In genomic region chr11:107018902-107019493, GRCh38 we compare ENCODE assay signal across 9 cellular contexts. TPM values are rescaled to one million over a fixed set of nuclear protein-coding genes. Genes with fewer than 3 reads are reported as not detected.
DNase-seq lines count a peak whose midpoint lies in the region; ATAC-seq and TF ChIP-seq lines count a peak whose summit lies in the region.
"Had no signal": no experiment of that assay in that cellular context is flagged by ENCODE, and none has a peak within 500 bp of the region (broad histone marks: within the 10 kb centered on the region; RNA-seq: fewer than 3 reads in every experiment).

No MANE protein-coding gene starts in this region.

- H3K27ac ChIP-seq in RWPE1 (no peak overlapping the region), duodenal mucosa (ENCODE audit: low read depth, low read length) (no peak overlapping the region), left lung (no peak overlapping the region), subcutaneous abdominal adipose tissue (ENCODE audit: low read depth, low read length) (no peak overlapping the region)

- CTCF ChIA-PET in RWPE1 (lab: Yijun Ruan, JAX), result interaction anchor here (0.5 kb wide), 1 partner anchor 74 kb away, joined by 5 read pairs; no protein-coding TSS in a partner anchor

- H3K27me3 Mint-ChIP-seq in activated T-cell treated with anti-CD3 and anti-CD28 coated beads, Interleukin-2, amount 50 U/mL, for 24 hours, result peaks cover 61% of the 10 kb centered on the region

- peak overlapping the region; percentile 18 for H3K4me3 Mint-ChIP-seq in activated T-cell treated with anti-CD3 and anti-CD28 coated beads, Interleukin-2, amount 50 U/mL, for 24 hours
- H3K4me3 Mint-ChIP-seq: activated T-cell treated with anti-CD3 and anti-CD28 coated beads, Interleukin-2, amount 50 U/mL, for 4 hours had no signal

- intact Hi-C loops in left lung (cut with DNase I), result no loop called here

- H3K27ac Mint-ChIP-seq in activated T-cell treated with anti-CD3 and anti-CD28 coated beads, Interleukin-2, amount 50 U/mL, for 24 hours, result no peak overlapping the region

- H3K27me3 ChIP-seq in duodenal mucosa (ENCODE audit: control insufficient read depth in 1 of 2, insufficient read depth in 2 of 2, low read length in 2 of 2), result peaks cover 24 to 33% of the 10 kb centered on the region in 2 donors
- H3K27me3 ChIP-seq in left lung, result peaks cover 20 to 75% of the 10 kb centered on the region in 2 donors
- H3K27me3 ChIP-seq in subcutaneous abdominal adipose tissue (ENCODE audit: control insufficient read depth in 5 of 5, insufficient read depth in 4 of 5, low read length in 5 of 5), result peaks cover 10 to 23% (median 17%) of the 10 kb centered on the region in 5 donors

- no peaks in the 10 kb centered on the region for H3K9me3 ChIP-seq in duodenal mucosa (ENCODE audit: control insufficient read depth in 1 of 2, low read length in 2 of 2)
- H3K9me3 ChIP-seq in left lung, result no peaks in the 10 kb centered on the region
- no peaks in the 10 kb centered on the region for H3K9me3 ChIP-seq in subcutaneous abdominal adipose tissue (ENCODE audit: control insufficient read depth in 5 of 5, low read length in 5 of 5)

- no peaks in the 10 kb centered on the region for H3K4me1 ChIP-seq in duodenal mucosa (ENCODE audit: control insufficient read depth in 1 of 2, insufficient read depth in 2 of 2, low read length in 2 of 2)
- H3K4me1 ChIP-seq in left lung, result no peaks in the 10 kb centered on the region
- H3K4me1 ChIP-seq in subcutaneous abdominal adipose tissue (ENCODE audit: control insufficient read depth in 5 of 5, insufficient read depth in 5 of 5, low read length in 5 of 5), result peaks cover 0 to 19% (median 14%) of the 10 kb centered on the region in 5 donors

- H3K9ac ChIP-seq in duodenal mucosa (ENCODE audit: low read depth in 1 of 2, low read length in 2 of 2) (no peak overlapping the region), subcutaneous abdominal adipose tissue (ENCODE audit: low read length in 5 of 5) (no peak overlapping the region)

- H3K36me3 ChIP-seq in duodenal mucosa (ENCODE audit: control insufficient read depth in 1 of 2, insufficient read depth in 2 of 2, low read length in 2 of 2) (no peaks in the 10 kb centered on the region), left lung (no peaks in the 10 kb centered on the region), subcutaneous abdominal adipose tissue (ENCODE audit: control insufficient read depth in 5 of 5, insufficient read depth in 5 of 5, low read length in 5 of 5) (no peaks in the 10 kb centered on the region)

- H3K4me1 Mint-ChIP-seq in activated T-cell treated with anti-CD3 and anti-CD28 coated beads, Interleukin-2, amount 50 U/mL, for 24 hours (ENCODE audit: low read depth), result peaks cover 5% of the 10 kb centered on the region

- H3K36me3 Mint-ChIP-seq in activated T-cell treated with anti-CD3 and anti-CD28 coated beads, Interleukin-2, amount 50 U/mL, for 24 hours (ENCODE audit: low read depth), result no peaks in the 10 kb centered on the region

- peak overlapping the region; percentile 17 to 28 for H3K4me3 ChIP-seq in duodenal mucosa (ENCODE audit: low read depth in 1 of 2, low read length in 2 of 2)
- peak overlapping the region; percentile 18 to 19 for H3K4me3 ChIP-seq in left lung
- peak overlapping the region; percentile 40 to 60 (median 52) for H3K4me3 ChIP-seq in subcutaneous abdominal adipose tissue (ENCODE audit: low read depth in 1 of 5, low read length in 5 of 5)

- DNase-seq in activated T-cell treated with anti-CD3 and anti-CD28 coated beads, Interleukin-2, amount 50 U/mL, for 24 hours, result no peak
- no peak for DNase-seq in activated T-cell treated with anti-CD3 and anti-CD28 coated beads for 4 hours
- peak; percentile 68 for DNase-seq in RWPE1 (ENCODE audit: low spot score)
- peak; percentile 59 to 82 for DNase-seq in left lung
- no peak for DNase-seq in NCI-H524 treated with DMSO at 0.1 percent for 48 hours (lab: John Stamatoyannopoulos, UW)
- DNase-seq in GM19240 (ENCODE audit: insufficient read length, low spot score), result no peak
- DNase-seq: activated T-cell treated with anti-CD3 and anti-CD28 coated beads, Interleukin-2, amount 50 U/mL, for 4 hours had no signal

- ATAC-seq in left lung, result peak; percentile 94

- H3K9me3 Mint-ChIP-seq in activated T-cell treated with anti-CD3 and anti-CD28 coated beads, Interleukin-2, amount 50 U/mL, for 24 hours, result no peaks in the 10 kb centered on the region
- H3K9me3 Mint-ChIP-seq: activated T-cell treated with anti-CD3 and anti-CD28 coated beads, Interleukin-2, amount 50 U/mL, for 4 hours had no signal

- POLR2A ChIA-PET in RWPE1 (lab: Yijun Ruan, JAX; ENCODE audit: low non-redundant PET), result no interaction called here

- no peak for TF ChIP-seq CTCF in RWPE1 (conservative IDR thresholded peaks at IDR 0.05; ENCODE audit: low read depth)
- TF ChIP-seq CTCF in left lung (IDR thresholded peaks at IDR 0.05), result no peak

RNA-seq across cellular contexts. Expression of gene GUCY1A2, which starts 0.7 kb away (rescaled TPM):
- total RNA-seq in left lung, result 10 to 100 TPM; 15.6 to 31.7 TPM

Comparison
In these comparisons a context has a peak if more than half of its experiments do, and no peak if none do; other contexts are left out.
1. DNase-seq: peak in RWPE1 (single experiment) and left lung (2 of 2); none in activated T-cell treated with anti-CD3 and anti-CD28 coated beads, Interleukin-2, amount 50 U/mL, for 24 hours (single experiment), activated T-cell treated with anti-CD3 and anti-CD28 coated beads for 4 hours (single experiment), NCI-H524 treated with DMSO at 0.1 percent for 48 hours (single experiment) and GM19240 (single experiment).
2. Peak in every context shown above with its lines, with median percentiles within 50 percentile points of each other: H3K4me3 ChIP-seq.